Comparison of ENCODE assay signal across 8 cellular contexts in the genomic region with DNA sequence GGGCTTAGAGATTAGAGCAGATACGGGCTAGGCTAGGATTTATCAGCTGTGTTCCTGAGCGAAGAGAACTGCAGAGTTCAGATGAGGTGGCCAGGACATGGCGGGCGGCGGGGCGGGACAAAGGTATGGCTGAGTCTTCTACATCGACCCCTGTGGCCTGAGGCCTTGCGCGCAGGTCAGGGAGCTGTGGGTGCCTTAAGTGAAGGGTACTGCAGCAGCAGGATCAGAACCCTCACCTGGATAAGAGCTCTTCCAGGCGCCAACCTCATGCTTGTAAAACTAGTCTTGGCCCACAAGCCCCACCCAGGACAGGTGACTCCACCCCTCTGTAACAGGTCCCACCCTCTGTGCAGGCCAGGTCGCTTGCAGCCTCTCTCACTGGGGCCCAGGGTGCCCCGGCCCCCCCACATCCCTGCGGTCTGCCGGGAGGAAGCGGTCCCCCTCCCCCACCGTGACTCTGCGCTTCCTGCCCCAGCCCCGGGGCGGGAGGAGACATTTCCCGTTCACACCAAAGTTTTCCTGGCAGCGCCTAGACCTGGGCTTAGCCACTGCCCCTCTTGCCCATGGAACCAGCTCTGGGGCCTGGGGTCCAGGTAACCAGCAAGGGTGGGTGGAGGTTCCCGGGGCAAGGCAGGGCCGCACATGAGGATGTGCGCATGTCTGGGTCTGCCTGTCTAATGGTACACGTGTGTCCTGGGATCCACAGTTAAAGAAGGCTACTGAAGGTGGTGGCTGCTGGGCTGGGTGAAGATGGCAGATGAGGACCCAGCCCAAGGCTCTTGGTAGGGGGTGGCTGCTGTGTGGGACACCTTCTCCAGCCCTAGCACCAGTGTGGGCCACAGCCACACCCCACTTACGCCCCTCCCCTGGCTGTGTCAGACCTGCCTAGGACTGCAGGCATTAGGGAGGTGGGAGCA. TPM values are rescaled to one million over a fixed set of nuclear protein-coding genes. Genes with fewer than 3 reads are reported as not detected.
DNase-seq lines count a peak whose midpoint lies in the region; ATAC-seq and TF ChIP-seq lines count a peak whose summit lies in the region.

No MANE protein-coding gene starts in this region.

- TF ChIP-seq CTCF in lung (IDR thresholded peaks at IDR 0.05; ENCODE audit: control extremely low read depth, extremely low read depth) = no peak

- H3K27me3 ChIP-seq in lung (ENCODE audit: control insufficient read depth, insufficient read depth) = no peaks in the 10 kb centered on the region

- no peaks in the 10 kb centered on the region for H3K9me3 ChIP-seq in lung (ENCODE audit: control insufficient read depth in 2 of 2, insufficient read depth in 1 of 2, low read length in 1 of 2)

- H3K9me3 Mint-ChIP-seq in activated naive CD4-positive, alpha-beta T cell treated with anti-CD3 and anti-CD28 coated beads, Interleukin-2, amount 50 U/mL, for 72 hours = no peaks in the 10 kb centered on the region
- H3K9me3 Mint-ChIP-seq in stimulated activated naive B cell treated with anti-CD40 and anti-IgM and Interleukin-4, amounts not matched to agents 10 μg/mL and 1 μg/mL and 100 μg/mL, for 72 hours = no peaks in the 10 kb centered on the region

- DNase-seq in SW480 (ENCODE audit: low spot score) (peak; percentile 64), lung (ENCODE audit: low spot score) (peak; percentile 78), NCI-H146 (lab: John Stamatoyannopoulos, UW) (no peak), NCI-H187 (lab: John Stamatoyannopoulos, UW) (no peak)
- peak; percentile 79 to 81 for DNase-seq in activated naive CD4-positive, alpha-beta T cell treated with anti-CD3 and anti-CD28 coated beads, Interleukin-2, amount 50 U/mL, for 72 hours (ENCODE audit: low spot score in 2 of 2)
- DNase-seq in stimulated activated naive B cell treated with anti-CD40 and anti-IgM and Interleukin-4, amounts not matched to agents 10 μg/mL and 1 μg/mL and 100 μg/mL, for 72 hours = peak; percentile 52

- WGBS in lung, 2 donors = 18 to 35% methylated on average over 26 of the region's 26 CpGs

- H3K4me3 Mint-ChIP-seq in stimulated activated naive B cell treated with anti-CD40 and anti-IgM and Interleukin-4, amounts not matched to agents 10 μg/mL and 1 μg/mL and 100 μg/mL, for 72 hours = peak overlapping the region; percentile 69 to 70

- peaks cover 0 to 6% of the 10 kb centered on the region in 2 donors for H3K36me3 Mint-ChIP-seq in activated naive CD4-positive, alpha-beta T cell treated with anti-CD3 and anti-CD28 coated beads, Interleukin-2, amount 50 U/mL, for 72 hours
- peaks cover 31 to 57% of the 10 kb centered on the region in 2 donors for H3K36me3 Mint-ChIP-seq in stimulated activated naive B cell treated with anti-CD40 and anti-IgM and Interleukin-4, amounts not matched to agents 10 μg/mL and 1 μg/mL and 100 μg/mL, for 72 hours

- H3K36me3 ChIP-seq in lung (ENCODE audit: control insufficient read depth in 2 of 2, insufficient read depth in 2 of 2, low read length in 2 of 2) = peaks cover 0 to 19% of the 10 kb centered on the region in 2 donors

- peaks cover 0 to 47% of the 10 kb centered on the region in 2 donors for H3K4me1 ChIP-seq in lung (ENCODE audit: control insufficient read depth in 2 of 2, insufficient read depth in 2 of 2, low read length in 2 of 2)

- H3K27ac Mint-ChIP-seq in activated naive CD4-positive, alpha-beta T cell treated with anti-CD3 and anti-CD28 coated beads, Interleukin-2, amount 50 U/mL, for 72 hours = peak overlapping the region; percentile 91 to 96
- H3K27ac Mint-ChIP-seq in stimulated activated naive B cell treated with anti-CD40 and anti-IgM and Interleukin-4, amounts not matched to agents 10 μg/mL and 1 μg/mL and 100 μg/mL, for 72 hours = peak overlapping the region; percentile 92

- peak overlapping the region in 1 of 2 donors; percentile 82 for H3K27ac ChIP-seq in lung (ENCODE audit: low read depth in 1 of 2, low read length in 1 of 2)

- H3K4me1 Mint-ChIP-seq in stimulated activated naive B cell treated with anti-CD40 and anti-IgM and Interleukin-4, amounts not matched to agents 10 μg/mL and 1 μg/mL and 100 μg/mL, for 72 hours = peaks cover 62 to 79% of the 10 kb centered on the region in 2 donors

- no peak overlapping the region for H3K4me3 ChIP-seq in lung

- ATAC-seq in GM19023 (IDR thresholded peaks at IDR 0.05; ENCODE audit: unreplicated experiment) (peak; percentile 74), HG03139 (IDR thresholded peaks at IDR 0.05; ENCODE audit: unreplicated experiment) (peak; percentile 75), lung (ENCODE audit: insufficient read depth, low FRiP score) (peak; percentile 84)
- ATAC-seq in activated naive CD4-positive, alpha-beta T cell treated with anti-CD3 and anti-CD28 coated beads, Interleukin-2, amount 50 U/mL, for 72 hours = peak; percentile 92 to 97
- ATAC-seq in stimulated activated naive B cell treated with anti-CD40 and anti-IgM and Interleukin-4, amounts not matched to agents 10 μg/mL and 1 μg/mL and 100 μg/mL, for 72 hours (replicated peaks) = peak; percentile 83 to 88

- no peaks in the 10 kb centered on the region for H3K27me3 Mint-ChIP-seq in stimulated activated naive B cell treated with anti-CD40 and anti-IgM and Interleukin-4, amounts not matched to agents 10 μg/mL and 1 μg/mL and 100 μg/mL, for 72 hours

RNA-seq across cellular contexts. Expression of a gene that starts 8.3 kb away (rescaled TPM):
- total RNA-seq in activated naive CD4-positive, alpha-beta T cell treated with anti-CD3 and anti-CD28 coated beads, Interleukin-2, amount 50 U/mL, for 72 hours = 100 to 1,000 TPM in 1 of 2 donors, 10 to 100 TPM in 1; 75.7 to 122 TPM
- total RNA-seq in lung = 100 to 1,000 TPM in 1 of 2 donors, 10 to 100 TPM in 1; 64.4 to 167 TPM
- 100 to 1,000 TPM; 105 to 191 TPM for polyA plus RNA-seq in lung

RNA-seq across cellular contexts. Expression of a gene that starts 11.2 kb away (rescaled TPM):
- total RNA-seq in activated naive CD4-positive, alpha-beta T cell treated with anti-CD3 and anti-CD28 coated beads, Interleukin-2, amount 50 U/mL, for 72 hours = 10 to 100 TPM; 49.3 to 55.2 TPM
- 10 to 100 TPM; 34.2 to 64.9 TPM for total RNA-seq in lung
- 100 to 1,000 TPM in 1 of 2 donors, 10 to 100 TPM in 1; 75.2 to 129 TPM for polyA plus RNA-seq in lung

Comparison
In these comparisons a context has a peak if more than half of its experiments do, and no peak if none do; other contexts are left out.
1. DNase-seq: peak in SW480 (single experiment), activated naive CD4-positive, alpha-beta T cell treated with anti-CD3 and anti-CD28 coated beads, Interleukin-2, amount 50 U/mL, for 72 hours (2 of 2), lung (single experiment) and stimulated activated naive B cell treated with anti-CD40 and anti-IgM and Interleukin-4, amounts not matched to agents 10 μg/mL and 1 μg/mL and 100 μg/mL, for 72 hours (single experiment); none in NCI-H146 (single experiment) and NCI-H187 (0 of 2).
2. Peak in every context shown above with its lines, with median percentiles within 50 percentile points of each other: ATAC-seq.